ENCODE assay signal across 9 cellular contexts in genomic region chr2:160252278-160252887, GRCh38. TPM values are rescaled to one million over a fixed set of nuclear protein-coding genes. Genes with fewer than 3 reads are reported as not detected.
DNase-seq lines count a peak whose midpoint lies in the region; ATAC-seq, FAIRE-seq and TF ChIP-seq lines count a peak whose summit lies in the region.
"Had no signal": no experiment of that assay in that cellular context is flagged by ENCODE, and none has a peak within 500 bp of the region (broad histone marks: within the 10 kb centered on the region; RNA-seq: fewer than 3 reads in every experiment).

No MANE protein-coding gene starts in this region.

- DNase-seq in AG09319 (ENCODE audit: extremely low read depth, low read depth) (no peak), H4 (ENCODE audit: low spot score) (peak; percentile 23), Panc1 (ENCODE audit: low read depth, low spot score) (no peak), esophagus squamous epithelium (lab: John Stamatoyannopoulos, UW) (no peak), pancreas (no peak)
- no peak for DNase-seq in NK-92 treated with Interleukin-12 subunit alpha and Interleukin-12 subunit beta, amount 100 ng/mL, for 24 hours (lab: John Stamatoyannopoulos, UW)
- no peak for DNase-seq in activated CD8-positive, alpha-beta memory T cell treated with anti-CD3 and anti-CD28 coated beads for 24 hours

- no peak for TF ChIP-seq POLR2A in esophagus squamous epithelium (IDR thresholded peaks at IDR 0.05)

- intact Hi-C loops in Panc1 (cut with micrococcal nuclease; ENCODE audit: unreplicated experiment) (no loop called here), esophagus squamous epithelium (cut with DNase I) (loop anchor here (5.0 kb wide), 1 partner anchor 70 kb away; no protein-coding TSS in a partner anchor), pancreas (cut with DNase I) (no loop called here)

- POLR2A ChIA-PET in Panc1 (lab: Charles Lee): no interaction called here

- BruUV-seq in Panc1 (replicated peaks; lab: Mats Ljungman, UMichigan): no TSS peak

- no peaks in the 10 kb centered on the region; the same call in 1 of the 2 replicates for H3K4me1 ChIP-seq in Panc1 (ENCODE audit: control insufficient read depth, insufficient read depth, low read length)
- H3K4me1 ChIP-seq in esophagus squamous epithelium: peaks cover 0 to 45% (median 5%) of the 10 kb centered on the region in 3 donors
- H3K4me1 ChIP-seq in pancreas: peaks cover 4 to 33% (median 27%) of the 10 kb centered on the region in 3 donors
- H3K4me1 ChIP-seq: HAP-1 had no signal

- H3K4me3 ChIP-seq in Panc1 (ENCODE audit: low read depth in 2 of 2, low read length in 2 of 2) (no peak overlapping the region), esophagus squamous epithelium (no peak overlapping the region), pancreas (no peak overlapping the region)
- H3K4me3 ChIP-seq: HAP-1 had no signal

- no peak for ATAC-seq in Panc1
- ATAC-seq in pancreas: peak; percentile 55 to 85 (median 71)
- no peak for ATAC-seq in GM19328 (IDR thresholded peaks at IDR 0.05; ENCODE audit: unreplicated experiment)

- in situ Hi-C loops in Panc1 (cut with HindIII; ENCODE audit: low pct_unique_long_range_greater_than_20kb, low sequenced_read_pairs): no loop called here

- FAIRE-seq in pancreas (lab: Jason Lieb, UNC): peak; percentile 89

- H3K36me3 ChIP-seq in Panc1 (ENCODE audit: control insufficient read depth, insufficient read depth, low read length) (no peaks in the 10 kb centered on the region), esophagus squamous epithelium (no peaks in the 10 kb centered on the region), pancreas (no peaks in the 10 kb centered on the region)
- H3K36me3 ChIP-seq: HAP-1 had no signal

- 0 to 6% methylated on average over 1 of the region's 1 CpG for WGBS in esophagus squamous epithelium, 2 donors
- 0 to 2% methylated on average over 1 of the region's 1 CpG for WGBS in pancreas, 2 donors

- H3K9me3 ChIP-seq in Panc1 (ENCODE audit: control insufficient read depth, insufficient read depth, low read depth, low read length): no peaks in the 10 kb centered on the region
- no peaks in the 10 kb centered on the region for H3K9me3 ChIP-seq in esophagus squamous epithelium
- no peaks in the 10 kb centered on the region for H3K9me3 ChIP-seq in pancreas
- H3K9me3 ChIP-seq: HAP-1 had no signal

- H3K27ac ChIP-seq in Panc1 (ENCODE audit: low read length): peak overlapping the region; percentile 65; the same call in 1 of the 2 replicates
- H3K27ac ChIP-seq in esophagus squamous epithelium: no peak overlapping the region
- H3K27ac ChIP-seq in pancreas: peak overlapping the region in 1 of 4 donors; percentile 44

- H3K27me3 ChIP-seq in Panc1 (ENCODE audit: control insufficient read depth, insufficient read depth, low read length): no peaks in the 10 kb centered on the region
- no peaks in the 10 kb centered on the region for H3K27me3 ChIP-seq in esophagus squamous epithelium
- H3K27me3 ChIP-seq in pancreas: no peaks in the 10 kb centered on the region

- TF ChIP-seq CTCF in AG09319 (IDR thresholded peaks at IDR 0.05; ENCODE audit: low read depth, low read length) (peak; percentile 74), Panc1 (IDR thresholded peaks at IDR 0.05) (peak; percentile 76; the same call in 1 of the 2 replicates), esophagus squamous epithelium (IDR thresholded peaks at IDR 0.05) (peak; percentile 37 to 83 (median 76)), pancreas (IDR thresholded peaks at IDR 0.05) (peak; percentile 44 to 65 (median 56))

- CTCF ChIA-PET in Panc1 (lab: Charles Lee): interaction anchor here (0.7 to 1.1 kb wide), 3 partner anchors 18 to 142 kb away, joined by 4 to 5 read pairs (median 5); no protein-coding TSS in a partner anchor

RNA-seq across cellular contexts. Expression of gene ITGB6, which starts 52.3 kb away (rescaled TPM):
- total RNA-seq in H4 (2014; rRNA removed; shearing (Covaris generic)): not detected in 2 replicates
- total RNA-seq in Panc1 (2021; ENCODE audit: unreplicated experiment) (0.08 TPM), esophagus squamous epithelium (10 to 100 TPM; 25.3 to 42.2 (median 33.6) TPM), pancreas (10 to 100 TPM in 1 of 6 donors, 1 to 10 TPM in 5; 1.9 to 32.4 (median 3.1) TPM)
- not detected for polyA plus RNA-seq in Panc1 (2012; ENCODE audit: insufficient read length)
- polyA plus RNA-seq in pancreas: 1 to 10 TPM; 1.3 to 3.2 TPM

Comparison
In these comparisons a context has a peak if more than half of its experiments do, and no peak if none do; other contexts are left out.
1. ATAC-seq: peak in pancreas (4 of 4); none in Panc1 (single experiment) and GM19328 (single experiment).
2. Peak in every context shown above with its lines, with median percentiles within 50 percentile points of each other: CTCF ChIP-seq.